Comparison of ENCODE assay signal across 8 cellular contexts in genomic region chr12:48788852-48789775, GRCh38. TPM values are rescaled to one million over a fixed set of nuclear protein-coding genes. Genes with fewer than 3 reads are reported as not detected.
DNase-seq lines count a peak whose midpoint lies in the region; ATAC-seq, FAIRE-seq and TF ChIP-seq lines count a peak whose summit lies in the region.

ADCY6 (minus strand) TSS chr12:48789089; CDS start chr12:48783434, 5,655 bp downstream.

- TF ChIP-seq POLR2A in GM12878 (IDR thresholded peaks at IDR 0.05; ENCODE audit: low read depth, low read length) = no peak

- no peaks in the 10 kb centered on the region for H3K27me3 ChIP-seq in BE2C
- no peaks in the 10 kb centered on the region for H3K27me3 ChIP-seq in GM12878 (replicated peaks in 1 of 2; ENCODE audit: control insufficient read depth in 2 of 2, insufficient read depth in 2 of 2, low read length in 1 of 2)
- no peaks in the 10 kb centered on the region for H3K27me3 ChIP-seq in hepatocyte

- RAD21 ChIA-PET in GM12878 (lab: Charles Lee; ENCODE audit: unreplicated experiment) = interaction anchor here (1.1 to 2.1 kb wide), 3 partner anchors 36 to 169 kb away, joined by 3 to 16 read pairs (median 5); no protein-coding TSS in a partner anchor

- no peak within 1 kb of the TSS for H3K9ac ChIP-seq in GM12878 (ENCODE audit: control insufficient read depth, insufficient read depth, low read length)

- POLR2A ChIA-PET in GM12878 (lab: Charles Lee) = interaction anchor here (0.6 to 2.2 kb wide), 4 partner anchors 11 to 77 kb away, joined by 3 to 9 read pairs (median 3); partner anchors contain the start of gene RND1

- H3K36me3 Mint-ChIP-seq in progenitor cell of endocrine pancreas (ENCODE audit: insufficient read depth) = no peaks in the 10 kb centered on the region

- H3K4me3 Mint-ChIP-seq in progenitor cell of endocrine pancreas (ENCODE audit: low read depth) = peak within 1 kb of the TSS; percentile 94

- H4K20me1 ChIP-seq in GM12878 (ENCODE audit: control insufficient read depth, insufficient read depth) (no peaks in the 10 kb centered on the region), hepatocyte (ENCODE audit: insufficient read depth, poor library complexity, severe bottlenecking) (peaks cover 15% of the 10 kb centered on the region)

- H3K36me3 ChIP-seq in BE2C = no peaks in the 10 kb centered on the region
- no peaks in the 10 kb centered on the region for H3K36me3 ChIP-seq in GM12878 (ENCODE audit: control insufficient read depth in 2 of 2, insufficient read depth in 2 of 2, low read length in 1 of 2)
- H3K36me3 ChIP-seq in hepatocyte (replicated peaks; ENCODE audit: insufficient read depth, low read depth) = no peaks in the 10 kb centered on the region

- H3K27ac ChIP-seq in GM12878 (ENCODE audit: control insufficient read depth, insufficient read depth) (no peak within 1 kb of the TSS), hepatocyte (peak within 1 kb of the TSS; percentile 98)

- peak within 1 kb of the TSS; percentile 97 for H3K27ac Mint-ChIP-seq in progenitor cell of endocrine pancreas

- H2AFZ ChIP-seq in GM12878 (ENCODE audit: control insufficient read depth, low read depth, low read length) (no peak within 1 kb of the TSS), hepatocyte (peak within 1 kb of the TSS; percentile 100)

- no peak for TF ChIP-seq RAD21 in GM12878 (IDR thresholded peaks at IDR 0.05; ENCODE audit: insufficient read depth, low read depth, low read length)

- 0% methylated on average over 16 of the region's 86 CpGs for WGBS in GM12878 (ENCODE audit: insufficient coverage, insufficient replicate concordance, low lambda C conversion rate, missing lambda C conversion rate)
- 0% methylated on average over 12 of the region's 86 CpGs for WGBS in hepatocyte (ENCODE audit: low lambda C conversion rate, missing lambda C conversion rate)

- ATAC-seq in GM12878 (peak; percentile 78), HG03457 (IDR thresholded peaks at IDR 0.05; ENCODE audit: unreplicated experiment) (no peak)

- in situ Hi-C loops in GM12878 (cut with MboI) = no loop called here

- peaks cover 33% of the 10 kb centered on the region for H3K4me1 Mint-ChIP-seq in progenitor cell of endocrine pancreas (ENCODE audit: low read depth)

- SMC1A ChIA-PET in GM12878 (lab: Charles Lee; ENCODE audit: uncharacterized antibody, unreplicated experiment) = interaction anchor here (1.0 to 2.3 kb wide), 4 partner anchors 16 to 36 kb away, joined by 3 to 14 read pairs (median 4); no protein-coding TSS in a partner anchor

- BruUV-seq in GM12878 (replicated peaks; lab: Mats Ljungman, UMichigan) = no TSS peak

- peak within 1 kb of the TSS; percentile 65 for H3K4me3 ChIP-seq in BE2C (ENCODE audit: low read depth, low read length)
- peak within 1 kb of the TSS; percentile 11; the same call in 1 of the 2 replicates for H3K4me3 ChIP-seq in GM12878
- peak within 1 kb of the TSS; percentile 98 for H3K4me3 ChIP-seq in hepatocyte

- CTCF ChIA-PET in GM12878 (lab: Yijun Ruan, JAX) = interaction anchor here (0.6 to 3.0 kb wide), 6 partner anchors 26 to 247 kb away, joined by 3 to 31 read pairs (median 3); partner anchors contain the start of gene DDX23

- no peaks in the 10 kb centered on the region for H3K79me2 ChIP-seq in GM12878 (ENCODE audit: control insufficient read depth, insufficient read depth, low read length)
- peaks cover 50% of the 10 kb centered on the region for H3K79me2 ChIP-seq in hepatocyte

- no peaks in the 10 kb centered on the region for H3K9me3 Mint-ChIP-seq in progenitor cell of endocrine pancreas (ENCODE audit: low read depth)

- intact Hi-C loops in GM12878 (cut with micrococcal nuclease; ENCODE audit: unreplicated experiment) = no loop called here

- TF ChIP-seq CTCF in BE2C (IDR thresholded peaks at IDR 0.05; ENCODE audit: low read depth, low read length) (no peak), GM12878 (IDR thresholded peaks at IDR 0.05 in 2 of 3, conservative IDR thresholded peaks at IDR 0.05 in 1 of 3; ENCODE audit: control insufficient read depth in 2 of 3, extremely low read depth in 1 of 3, insufficient read depth in 1 of 3, low read depth in 3 of 3, low read length in 3 of 3) (no peak), hepatocyte (IDR thresholded peaks at IDR 0.05; ENCODE audit: poor library complexity) (no peak), progenitor cell of endocrine pancreas (IDR thresholded peaks at IDR 0.05; ENCODE audit: unreplicated experiment) (no peak)

- no peaks in the 10 kb centered on the region for H3K9me3 ChIP-seq in BE2C
- no peaks in the 10 kb centered on the region for H3K9me3 ChIP-seq in GM12878 (replicated peaks; ENCODE audit: control insufficient read depth, insufficient read depth, low read length)
- H3K9me3 ChIP-seq in hepatocyte (ENCODE audit: low read depth) = no peaks in the 10 kb centered on the region

- H3K4me2 ChIP-seq in GM12878 (ENCODE audit: control insufficient read depth, insufficient read depth) (no peak within 1 kb of the TSS), hepatocyte (peak within 1 kb of the TSS; percentile 97)

- TF ChIP-seq EP300 in GM12878 (IDR thresholded peaks at IDR 0.05; ENCODE audit: borderline replicate concordance in 1 of 2, control insufficient read depth in 1 of 2, low read depth in 2 of 2, low read length in 2 of 2) = no peak

- H3K27me3 Mint-ChIP-seq in progenitor cell of endocrine pancreas = no peaks in the 10 kb centered on the region

- H3K4me1 ChIP-seq in BE2C (peaks cover 18% of the 10 kb centered on the region), GM12878 (ENCODE audit: control insufficient read depth, insufficient read depth, low read length) (no peaks in the 10 kb centered on the region), hepatocyte (ENCODE audit: insufficient read depth) (peaks cover 22% of the 10 kb centered on the region)

- peak; percentile 79 for FAIRE-seq in GM19239 (lab: Jason Lieb, UNC)
- no peak for FAIRE-seq in GM12878 (lab: Jason Lieb, UNC)

- no peaks in the 10 kb centered on the region for H3K9me2 ChIP-seq in hepatocyte (replicated peaks; ENCODE audit: insufficient read depth)

- DNase-seq in BE2C = peak; percentile 65
- peak; percentile 84 for DNase-seq in GM19239 (ENCODE audit: insufficient read length, low spot score)
- DNase-seq in NCI-H226 = peak; percentile 51
- no peak for DNase-seq in GM12878 (ENCODE audit: low read depth, low spot score)
- DNase-seq in hepatocyte (ENCODE audit: low spot score) = peak; percentile 91
- DNase-seq in progenitor cell of endocrine pancreas (ENCODE audit: low spot score, unreplicated experiment) = peak; percentile 81
- no peak for DNase-seq in KG1 (lab: John Stamatoyannopoulos, UW)

TF ChIP-seq in GM12878, 131 proteins besides CTCF, POLR2A, EP300 and RAD21:
- TF ChIP-seq NR2C1 (IDR thresholded peaks at IDR 0.05) (peak; percentile 67; the same call in 1 of the 2 replicates), BHLHE40 (IDR thresholded peaks at IDR 0.05; ENCODE audit: borderline replicate concordance in 1 of 2, low read depth in 2 of 2, low read length in 1 of 2) (peak in 1 of 2 experiments; percentile 36; a peak in 1 of 4 replicates), NFXL1 (IDR thresholded peaks at IDR 0.05; ENCODE audit: borderline replicate concordance) (no peak), TCF12 (IDR thresholded peaks at IDR 0.05; ENCODE audit: low read depth, low read length) (0 out of 2 replicates have a peak, but pooled peaks have one; percentile 26), SUZ12 (IDR thresholded peaks at IDR 0.05; ENCODE audit: unreplicated experiment) (no peak)
TF ChIP-seq in GM12878: peak in this region for 3.

RNA-seq across cellular contexts. Expression of gene ADCY6, which starts in this region (rescaled TPM):
- polyA plus RNA-seq in BE2C (2012; ENCODE audit: insufficient read depth, insufficient read length, low read depth) = 142 TPM
- 0.79 and 1.0 TPM in 2 replicates for total RNA-seq in GM12878 (2013; cell fraction: nucleolus; rRNA removed)
- total RNA-seq in GM12878 (2014; rRNA removed) (0.05 and 0.11 TPM in 2 replicates), GM12878 (2014; rRNA removed; fragmentation: Illumina TruSeq; extraction: Trizol) (0.04 and 0.37 TPM in 2 replicates), GM12878 (2021) (0.36 and 0.61 TPM in 2 replicates), hepatocyte (27.9 and 37.7 TPM in 2 replicates), progenitor cell of endocrine pancreas (120 and 128 TPM in 2 replicates)
- 0.14 TPM for polyA plus RNA-seq in GM12878 (2011; ENCODE audit: low read depth)
- polyA plus RNA-seq in GM12878 (2011; rRNA removed) (1.2 and 2.0 TPM in 2 replicates), GM12878 (2014; fragmentation: Illumina TruSeq; extraction: Trizol) (0.19 TPM in 1 of 2 replicates, not detected in the other), GM12878 (2014; fragmentation: Nextera tagmentation; extraction: Ambion mirVana) (under 1 TPM; 0.07 to 0.14 TPM), GM12878 (2014; rRNA removed) (0.24 and 0.66 TPM in 2 replicates), GM12878 (2016; fragmentation: Nextera tagmentation; extraction: Ambion mirVana) (under 1 TPM in 1 of 2 experiments, not detected in 1; 0.03 TPM), hepatocyte (19.0 and 22.7 TPM in 2 replicates)
- polyA plus RNA-seq in GM12878 (2011; cell fraction: cytosol; rRNA removed) = 2.5 and 2.7 TPM in 2 replicates
- polyA plus RNA-seq in GM12878 (2011; cell fraction: nucleus; rRNA removed) = 13.7 and 16.3 TPM in 2 replicates
- 0.44 and 0.53 TPM in 2 replicates for polyA plus RNA-seq in GM12878 (2012)
- 2.0 and 4.1 TPM in 2 replicates for polyA minus RNA-seq in GM12878 (2011; rRNA and poly(A)+ RNA removed)
- 1.6 and 3.4 TPM in 2 replicates for polyA minus RNA-seq in GM12878 (2011; cell fraction: cytosol; rRNA and poly(A)+ RNA removed)
- polyA minus RNA-seq in GM12878 (2011; cell fraction: nucleus; rRNA and poly(A)+ RNA removed) = 2.7 and 3.2 TPM in 2 replicates

Comparison
In these comparisons a context has a peak if more than half of its experiments do, and no peak if none do; other contexts are left out.
1. RNA of gene ADCY6 (total RNA-seq): 120 to 128 TPM in progenitor cell of endocrine pancreas and 27.9 to 37.7 TPM in hepatocyte; 0.04 to 1.0 TPM in GM12878; every median in the first group is over 10 times any median in the second.
2. DNase-seq: peak in BE2C (single experiment), GM19239 (single experiment), NCI-H226 (single experiment), hepatocyte (single experiment) and progenitor cell of endocrine pancreas (single experiment); none in GM12878 (single experiment) and KG1 (single experiment).
3. H3K4me3 ChIP-seq: peak in every context shown above with its lines; median percentile 98 in hepatocyte; 65 in BE2C; 11 in GM12878.